1 cellular context compared by ENCODE assay signal in genomic region chr17:81392909-81393654, GRCh38.
TF ChIP-seq lines count a peak whose summit lies in the region.

No MANE protein-coding gene starts in this region.

TF ChIP-seq in IMR-90, 13 proteins besides CTCF, POLR2A, EP300 and RAD21 (continued from another document):
- TF ChIP-seq ELK1 (IDR thresholded peaks at IDR 0.05; ENCODE audit: borderline replicate concordance, low read depth, low read length) = no peak
- TF ChIP-seq RFX5 (IDR thresholded peaks at IDR 0.05; ENCODE audit: low read depth, low read length) = no peak
